7 cellular contexts compared by ENCODE assay signal in the genomic region with DNA sequence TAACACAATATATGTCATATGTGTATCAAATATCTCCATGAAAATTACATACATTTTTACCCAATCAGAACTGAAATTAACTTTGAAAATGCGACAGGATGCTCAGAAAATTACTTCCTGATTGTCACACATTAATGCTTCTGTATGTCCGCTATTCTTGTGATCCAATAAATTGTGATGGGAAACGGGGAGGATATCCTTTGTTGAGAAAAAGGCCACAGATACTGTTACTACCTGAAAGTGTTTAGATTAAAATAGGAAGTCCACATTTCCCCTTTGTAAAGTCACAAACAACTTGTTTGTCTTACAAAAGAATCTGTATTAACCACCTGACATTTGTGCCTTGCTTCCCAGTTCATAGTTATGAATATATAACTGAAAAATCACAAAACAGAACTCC.
"Had no signal": no experiment of that assay in that cellular context is flagged by ENCODE, and none has a peak within 500 bp of the region (broad histone marks: within the 10 kb centered on the region; RNA-seq: fewer than 3 reads in every experiment).

No MANE protein-coding gene starts in this region.

- H3K4me2 ChIP-seq: GM23338 had no signal

- H3K27ac ChIP-seq: HL-60 had no signal

- H3K27ac Mint-ChIP-seq: GM23338, H9, IgD-negative memory B cell had no signal

- ATAC-seq: GM23338, HepG2 had no signal

- H3K27me3 Mint-ChIP-seq: IgD-negative memory B cell had no signal

- DNase-seq: H9, HCEC 1CT, KBM-7 had no signal

- H3K4me1 Mint-ChIP-seq: GM23338, H9 had no signal

- H3K9me3 Mint-ChIP-seq: GM23338, H9, IgD-negative memory B cell had no signal

- H3K4me3 Mint-ChIP-seq: GM23338, H9, IgD-negative memory B cell had no signal

- H3K4me3 ChIP-seq: GM23338 had no signal
